10 cellular contexts compared by ENCODE assay signal in the genomic region with DNA sequence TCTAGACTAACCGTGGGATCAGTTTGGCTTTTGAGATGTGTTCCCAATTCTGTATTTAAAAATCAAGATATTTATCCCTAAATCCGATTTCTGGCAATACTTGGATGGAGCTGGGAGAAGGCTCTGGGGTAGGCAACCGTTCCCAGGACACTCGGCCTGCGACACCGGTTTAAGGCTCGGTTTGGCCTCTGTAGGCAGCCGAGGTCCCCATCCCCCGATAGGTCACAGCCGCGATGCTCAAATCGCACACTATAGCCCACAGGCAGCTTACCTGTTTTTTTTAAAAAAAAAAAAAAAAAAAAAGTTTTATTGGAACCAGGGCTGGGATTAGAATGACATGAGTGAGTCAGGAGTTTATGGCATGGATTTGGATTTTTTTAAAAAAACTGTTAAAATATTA. TPM values are rescaled to one million over a fixed set of nuclear protein-coding genes. Genes with fewer than 3 reads are reported as not detected.
DNase-seq lines count a peak whose midpoint lies in the region; ATAC-seq, FAIRE-seq and TF ChIP-seq lines count a peak whose summit lies in the region.
"Had no signal": no experiment of that assay in that cellular context is flagged by ENCODE, and none has a peak within 500 bp of the region (broad histone marks: within the 10 kb centered on the region; RNA-seq: fewer than 3 reads in every experiment).

No MANE protein-coding gene starts in this region.

- in situ Hi-C loops in HepG2 (cut with HindIII; ENCODE audit: extremely low pct_ligation_motif_present, low pct_unique_long_range_greater_than_20kb) = no loop called here

- H3K27ac ChIP-seq in HepG2 (ENCODE audit: extremely low read length, insufficient read depth, low read length) = no peak overlapping the region
- no peak overlapping the region for H3K27ac ChIP-seq in tibial artery

- H3K27ac Mint-ChIP-seq in activated T-cell treated with anti-CD3 and anti-CD28 coated beads, Interleukin-2, amount 50 U/mL, for 72 hours = peak overlapping the region; percentile 85
- H3K27ac Mint-ChIP-seq in activated naive CD8-positive, alpha-beta T cell treated with anti-CD3 and anti-CD28 coated beads, Interleukin-2, amount 50 U/mL, for 24 hours = no peak overlapping the region

- no peak for FAIRE-seq in HepG2 (lab: Jason Lieb, UNC)
- FAIRE-seq: endometrium, G401.6 had no signal

- ATAC-seq in activated T-cell treated with anti-CD3 and anti-CD28 coated beads, Interleukin-2, amount 50 U/mL, for 72 hours (replicated peaks in 1 of 2) = no peak
- no peak for ATAC-seq in activated naive CD8-positive, alpha-beta T cell treated with anti-CD3 and anti-CD28 coated beads, Interleukin-2, amount 50 U/mL, for 24 hours
- ATAC-seq in HepG2 (peak; percentile 12; the same call in 1 of the 3 replicates), GM21576 (IDR thresholded peaks at IDR 0.05; ENCODE audit: unreplicated experiment) (no peak)

- H4K20me1 ChIP-seq in HepG2 (ENCODE audit: insufficient read depth, low read length) = no peaks in the 10 kb centered on the region; the same call in 1 of the 2 replicates

- peaks cover 0 to 2% of the 10 kb centered on the region in 2 experiments; a peak in 2 of 5 replicates for H3K36me3 ChIP-seq in HepG2 (replicated peaks in 1 of 2; ENCODE audit: control insufficient read depth in 1 of 2, insufficient read depth in 2 of 2, low read length in 2 of 2)
- H3K36me3 ChIP-seq in tibial artery = peaks cover 0 to 4% (median 0%) of the 10 kb centered on the region in 3 donors

- TF ChIP-seq CTCF in HepG2 (CRISPR knock-in tag; IDR thresholded peaks at IDR 0.05) = no peak
- TF ChIP-seq CTCF in tibial artery (IDR thresholded peaks at IDR 0.05) = no peak

- no peak for TF ChIP-seq EP300 in HepG2 (IDR thresholded peaks at IDR 0.05; ENCODE audit: low read depth in 2 of 2, low read length in 2 of 2)
- TF ChIP-seq EP300 in HepG2 (CRISPR knock-in tag; IDR thresholded peaks at IDR 0.05; ENCODE audit: borderline replicate concordance) = no peak

- H3K9me3 Mint-ChIP-seq in activated T-cell treated with anti-CD3 and anti-CD28 coated beads, Interleukin-2, amount 50 U/mL, for 72 hours = no peaks in the 10 kb centered on the region
- no peaks in the 10 kb centered on the region for H3K9me3 Mint-ChIP-seq in activated naive CD8-positive, alpha-beta T cell treated with anti-CD3 and anti-CD28 coated beads, Interleukin-2, amount 50 U/mL, for 24 hours

- H3K4me3 Mint-ChIP-seq in activated T-cell treated with anti-CD3 and anti-CD28 coated beads, Interleukin-2, amount 50 U/mL, for 72 hours = peak overlapping the region; percentile 89 to 100
- peak overlapping the region; percentile 99 for H3K4me3 Mint-ChIP-seq in activated naive CD8-positive, alpha-beta T cell treated with anti-CD3 and anti-CD28 coated beads, Interleukin-2, amount 50 U/mL, for 24 hours

- H3K79me2 ChIP-seq in HepG2 (ENCODE audit: insufficient read depth, low read length) = peaks cover 24% of the 10 kb centered on the region

- peaks cover 31% of the 10 kb centered on the region for H3K4me1 Mint-ChIP-seq in activated T-cell treated with anti-CD3 and anti-CD28 coated beads, Interleukin-2, amount 50 U/mL, for 72 hours (ENCODE audit: low read depth)
- peaks cover 38% of the 10 kb centered on the region for H3K4me1 Mint-ChIP-seq in activated naive CD8-positive, alpha-beta T cell treated with anti-CD3 and anti-CD28 coated beads, Interleukin-2, amount 50 U/mL, for 24 hours

- H3K4me3 ChIP-seq in HepG2 (replicated peaks in 1 of 3; ENCODE audit: insufficient read depth in 1 of 3, low read depth in 2 of 3, low read length in 3 of 3) = peak overlapping the region; percentile 78 to 99 (median 96)
- peak overlapping the region; percentile 85 to 95 for H3K4me3 ChIP-seq in tibial artery

- intact Hi-C loops in HepG2 (cut with micrococcal nuclease; ENCODE audit: unreplicated experiment) (loop anchor here (5.0 kb wide), 1 partner anchor 60 kb away; no protein-coding TSS in a partner anchor), tibial artery (cut with DNase I; ENCODE audit: low total_unique reads) (no loop called here)

- H3K36me3 Mint-ChIP-seq in activated T-cell treated with anti-CD3 and anti-CD28 coated beads, Interleukin-2, amount 50 U/mL, for 72 hours (ENCODE audit: insufficient read depth in 2 of 2) = peaks cover 4 to 7% of the 10 kb centered on the region in 2 donors
- H3K36me3 Mint-ChIP-seq in activated naive CD8-positive, alpha-beta T cell treated with anti-CD3 and anti-CD28 coated beads, Interleukin-2, amount 50 U/mL, for 24 hours (ENCODE audit: low read depth) = peaks cover 4% of the 10 kb centered on the region

- under 1% methylated on average over 12 of the region's 12 CpGs for WGBS in HepG2 (ENCODE audit: low lambda C conversion rate)

- H3K9me3 ChIP-seq in HepG2 (ENCODE audit: low read length) (no peaks in the 10 kb centered on the region), tibial artery (no peaks in the 10 kb centered on the region)

- H3K4me2 ChIP-seq in HepG2 (ENCODE audit: low read depth, low read length) = peak overlapping the region; percentile 76

- peak overlapping the region; percentile 87 for H3K9ac ChIP-seq in HepG2 (ENCODE audit: insufficient read depth, low read depth, low read length)

- BruUV-seq in HepG2 (replicated peaks; lab: Mats Ljungman, UMichigan) = no TSS peak

- no peak for TF ChIP-seq RAD21 in HepG2 (CRISPR knock-in tag; IDR thresholded peaks at IDR 0.05)

- no peaks in the 10 kb centered on the region; a peak in 1 of 5 replicates for H3K27me3 ChIP-seq in HepG2 (ENCODE audit: control insufficient read depth in 1 of 2, insufficient read depth in 2 of 2, low read length in 2 of 2)
- H3K27me3 ChIP-seq in tibial artery = peaks cover 0 to 3% of the 10 kb centered on the region in 2 donors

- H3K27me3 Mint-ChIP-seq in activated T-cell treated with anti-CD3 and anti-CD28 coated beads, Interleukin-2, amount 50 U/mL, for 72 hours (ENCODE audit: low read depth) = no peaks in the 10 kb centered on the region
- no peaks in the 10 kb centered on the region for H3K27me3 Mint-ChIP-seq in activated naive CD8-positive, alpha-beta T cell treated with anti-CD3 and anti-CD28 coated beads, Interleukin-2, amount 50 U/mL, for 24 hours

- H2AFZ ChIP-seq in HepG2 (ENCODE audit: low read length) = no peak overlapping the region

- no peak for TF ChIP-seq POLR2A in HepG2 (IDR thresholded peaks at IDR 0.05; ENCODE audit: insufficient read depth in 1 of 2, low read depth in 2 of 2, low read length in 2 of 2)

- no peak for DNase-seq in activated T-cell treated with anti-CD3 and anti-CD28 coated beads, Interleukin-2, amount 50 U/mL, for 72 hours
- no peak for DNase-seq in activated T-cell treated with anti-CD3 and anti-CD28 coated beads for 4 hours
- no peak for DNase-seq in activated naive CD8-positive, alpha-beta T cell treated with anti-CD3 and anti-CD28 coated beads, Interleukin-2, amount 50 U/mL, for 24 hours
- DNase-seq in HepG2 (ENCODE audit: low spot score) = no peak
- DNase-seq in tibial artery = no peak
- DNase-seq in stimulated activated CD4-positive, alpha-beta T cell treated with anti-CD3 and anti-CD28 coated beads, Interleukin-4, amount 100 ng/mL, for 24 hours = no peak
- no peak for DNase-seq in H4 (ENCODE audit: low spot score)

- H3K4me1 ChIP-seq in HepG2 (ENCODE audit: insufficient read depth, low read length) = peaks cover 46% of the 10 kb centered on the region
- peaks cover 0 to 18% (median 14%) of the 10 kb centered on the region in 4 donors for H3K4me1 ChIP-seq in tibial artery

- CTCF ChIA-PET in HepG2 (lab: Yijun Ruan, JAX; ENCODE audit: low intra/inter-chr PET ratio, low total read pairs) = no interaction called here

- POLR2A ChIA-PET in HepG2 (lab: Yijun Ruan, JAX) = interaction anchor here (0.9 to 3.3 kb wide), 9 partner anchors 8 to 292 kb away, joined by 3 to 56 read pairs (median 4); a partner anchor contains a TSS

RNA-seq across cellular contexts. Expression of a gene that starts 0.7 kb away (rescaled TPM):
- 10 to 100 TPM; 16.5 to 19.3 TPM for total RNA-seq in activated T-cell treated with anti-CD3 and anti-CD28 coated beads, Interleukin-2, amount 50 U/mL, for 72 hours
- total RNA-seq in HepG2 (2016; rRNA removed; fragmentation: Illumina TruSeq; extraction: Trizol) = 2.9 TPM in 2 replicates
- 0.35 and 0.40 TPM in 2 replicates for total RNA-seq in HepG2 (2016; cell fraction: cytosol; rRNA removed; fragmentation: Illumina TruSeq; extraction: Trizol; ENCODE audit: low read depth)
- total RNA-seq in HepG2 (2016; cell fraction: insoluble cytoplasmic fraction; rRNA removed; fragmentation: Illumina TruSeq; extraction: Trizol) = 2.5 and 2.6 TPM in 2 replicates
- 1.9 and 2.1 TPM in 2 replicates for total RNA-seq in HepG2 (2016; cell fraction: membrane; rRNA removed; fragmentation: Illumina TruSeq; extraction: Trizol)
- total RNA-seq in HepG2 (2016; cell fraction: nucleus; rRNA removed; fragmentation: Illumina TruSeq; extraction: Trizol) = 4.4 TPM in 2 replicates
- polyA plus RNA-seq in HepG2 (2011; rRNA removed) = 1.4 and 1.7 TPM in 2 replicates
- polyA plus RNA-seq in HepG2 (2011; cell fraction: cytosol; rRNA removed) = 0.83 and 1.2 TPM in 2 replicates
- 1.3 and 1.4 TPM in 2 replicates for polyA plus RNA-seq in HepG2 (2011; cell fraction: nucleus; rRNA removed)
- 3.9 and 4.1 TPM in 2 replicates for polyA plus RNA-seq in HepG2 (2012)
- polyA plus RNA-seq in HepG2 (2016; cell fraction: cytosol; fragmentation: Illumina TruSeq; extraction: Trizol; ENCODE audit: low read depth) = 0.37 and 0.44 TPM in 2 replicates
- polyA plus RNA-seq in HepG2 (2016; cell fraction: insoluble cytoplasmic fraction; fragmentation: Illumina TruSeq; extraction: Trizol; ENCODE audit: low read depth) = 5.2 and 6.4 TPM in 2 replicates
- 1.3 and 1.7 TPM in 2 replicates for polyA plus RNA-seq in HepG2 (2016; cell fraction: membrane; fragmentation: Illumina TruSeq; extraction: Trizol; ENCODE audit: low read depth)
- 5.2 and 5.9 TPM in 2 replicates for polyA plus RNA-seq in HepG2 (2016; cell fraction: nucleus; fragmentation: Illumina TruSeq; extraction: Trizol; ENCODE audit: insufficient read depth, low read depth)
- 1.3 and 2.4 TPM in 2 replicates for polyA minus RNA-seq in HepG2 (2011; rRNA and poly(A)+ RNA removed; ENCODE audit: low replicate concordance)
- 1.5 and 2.0 TPM in 2 replicates for polyA minus RNA-seq in HepG2 (2011; cell fraction: cytosol; rRNA and poly(A)+ RNA removed)
- 6.8 and 7.2 TPM in 2 replicates for polyA minus RNA-seq in HepG2 (2011; cell fraction: nucleus; rRNA and poly(A)+ RNA removed)
- total RNA-seq in H4 (2014; rRNA removed; shearing (Covaris generic)) = 0.72 and 2.0 TPM in 2 replicates

RNA-seq across cellular contexts. Expression of a gene that starts 29.6 kb away (rescaled TPM):
- total RNA-seq in activated T-cell treated with anti-CD3 and anti-CD28 coated beads, Interleukin-2, amount 50 U/mL, for 72 hours = 100 to 1,000 TPM; 241 to 287 TPM
- total RNA-seq in HepG2 (2016; rRNA removed; fragmentation: Illumina TruSeq; extraction: Trizol) = 416 and 578 TPM in 2 replicates
- total RNA-seq in HepG2 (2016; cell fraction: cytosol; rRNA removed; fragmentation: Illumina TruSeq; extraction: Trizol; ENCODE audit: low read depth) = 310 and 312 TPM in 2 replicates
- total RNA-seq in HepG2 (2016; cell fraction: insoluble cytoplasmic fraction; rRNA removed; fragmentation: Illumina TruSeq; extraction: Trizol) = 377 and 636 TPM in 2 replicates
- 216 and 241 TPM in 2 replicates for total RNA-seq in HepG2 (2016; cell fraction: membrane; rRNA removed; fragmentation: Illumina TruSeq; extraction: Trizol)
- 154 and 197 TPM in 2 replicates for total RNA-seq in HepG2 (2016; cell fraction: nucleus; rRNA removed; fragmentation: Illumina TruSeq; extraction: Trizol)
- polyA plus RNA-seq in HepG2 (2011; rRNA removed) = 306 and 407 TPM in 2 replicates
- polyA plus RNA-seq in HepG2 (2011; cell fraction: cytosol; rRNA removed) = 194 and 253 TPM in 2 replicates
- polyA plus RNA-seq in HepG2 (2011; cell fraction: nucleus; rRNA removed) = 103 and 113 TPM in 2 replicates
- 284 and 407 TPM in 2 replicates for polyA plus RNA-seq in HepG2 (2012)
- 133 and 146 TPM in 2 replicates for polyA plus RNA-seq in HepG2 (2016; cell fraction: cytosol; fragmentation: Illumina TruSeq; extraction: Trizol; ENCODE audit: low read depth)
- polyA plus RNA-seq in HepG2 (2016; cell fraction: insoluble cytoplasmic fraction; fragmentation: Illumina TruSeq; extraction: Trizol; ENCODE audit: low read depth) = 505 and 556 TPM in 2 replicates
- polyA plus RNA-seq in HepG2 (2016; cell fraction: membrane; fragmentation: Illumina TruSeq; extraction: Trizol; ENCODE audit: low read depth) = 146 and 154 TPM in 2 replicates
- polyA plus RNA-seq in HepG2 (2016; cell fraction: nucleus; fragmentation: Illumina TruSeq; extraction: Trizol; ENCODE audit: insufficient read depth, low read depth) = 214 and 230 TPM in 2 replicates
- 118 and 140 TPM in 2 replicates for polyA minus RNA-seq in HepG2 (2011; rRNA and poly(A)+ RNA removed; ENCODE audit: low replicate concordance)
- 138 and 142 TPM in 2 replicates for polyA minus RNA-seq in HepG2 (2011; cell fraction: cytosol; rRNA and poly(A)+ RNA removed)
- 96.7 and 139 TPM in 2 replicates for polyA minus RNA-seq in HepG2 (2011; cell fraction: nucleus; rRNA and poly(A)+ RNA removed)
- total RNA-seq in H4 (2014; rRNA removed; shearing (Covaris generic)) = 437 and 468 TPM in 2 replicates

RNA-seq across cellular contexts. Expression of a gene that starts 29.8 kb away (rescaled TPM):
- total RNA-seq in activated T-cell treated with anti-CD3 and anti-CD28 coated beads, Interleukin-2, amount 50 U/mL, for 72 hours = 10 to 100 TPM; 16.3 to 16.7 TPM
- 23.2 and 34.6 TPM in 2 replicates for total RNA-seq in HepG2 (2016; rRNA removed; fragmentation: Illumina TruSeq; extraction: Trizol)
- total RNA-seq in HepG2 (2016; cell fraction: cytosol; rRNA removed; fragmentation: Illumina TruSeq; extraction: Trizol; ENCODE audit: low read depth) = 6.2 and 6.5 TPM in 2 replicates
- total RNA-seq in HepG2 (2016; cell fraction: insoluble cytoplasmic fraction; rRNA removed; fragmentation: Illumina TruSeq; extraction: Trizol) = 23.1 and 32.6 TPM in 2 replicates
- total RNA-seq in HepG2 (2016; cell fraction: membrane; rRNA removed; fragmentation: Illumina TruSeq; extraction: Trizol) = 4.8 and 7.1 TPM in 2 replicates
- 13.7 and 13.9 TPM in 2 replicates for total RNA-seq in HepG2 (2016; cell fraction: nucleus; rRNA removed; fragmentation: Illumina TruSeq; extraction: Trizol)
- 3.8 and 4.9 TPM in 2 replicates for polyA plus RNA-seq in HepG2 (2011; rRNA removed)
- polyA plus RNA-seq in HepG2 (2011; cell fraction: cytosol; rRNA removed) = 0.99 and 1.8 TPM in 2 replicates
- 3.1 and 4.2 TPM in 2 replicates for polyA plus RNA-seq in HepG2 (2011; cell fraction: nucleus; rRNA removed)
- polyA plus RNA-seq in HepG2 (2012) = 7.4 and 9.5 TPM in 2 replicates
- 2.2 and 2.8 TPM in 2 replicates for polyA plus RNA-seq in HepG2 (2016; cell fraction: cytosol; fragmentation: Illumina TruSeq; extraction: Trizol; ENCODE audit: low read depth)
- 37.5 and 38.1 TPM in 2 replicates for polyA plus RNA-seq in HepG2 (2016; cell fraction: insoluble cytoplasmic fraction; fragmentation: Illumina TruSeq; extraction: Trizol; ENCODE audit: low read depth)
- 2.8 and 5.0 TPM in 2 replicates for polyA plus RNA-seq in HepG2 (2016; cell fraction: membrane; fragmentation: Illumina TruSeq; extraction: Trizol; ENCODE audit: low read depth)
- polyA plus RNA-seq in HepG2 (2016; cell fraction: nucleus; fragmentation: Illumina TruSeq; extraction: Trizol; ENCODE audit: insufficient read depth, low read depth) = 28.2 and 28.5 TPM in 2 replicates
- 1.4 and 2.1 TPM in 2 replicates for polyA minus RNA-seq in HepG2 (2011; rRNA and poly(A)+ RNA removed; ENCODE audit: low replicate concordance)
- 0.79 and 3.4 TPM in 2 replicates for polyA minus RNA-seq in HepG2 (2011; cell fraction: cytosol; rRNA and poly(A)+ RNA removed)
- 15.2 and 16.6 TPM in 2 replicates for polyA minus RNA-seq in HepG2 (2011; cell fraction: nucleus; rRNA and poly(A)+ RNA removed)
- total RNA-seq in H4 (2014; rRNA removed; shearing (Covaris generic)) = 5.9 and 6.1 TPM in 2 replicates
